ENCODE assay signal across 14 cellular contexts in the genomic region with DNA sequence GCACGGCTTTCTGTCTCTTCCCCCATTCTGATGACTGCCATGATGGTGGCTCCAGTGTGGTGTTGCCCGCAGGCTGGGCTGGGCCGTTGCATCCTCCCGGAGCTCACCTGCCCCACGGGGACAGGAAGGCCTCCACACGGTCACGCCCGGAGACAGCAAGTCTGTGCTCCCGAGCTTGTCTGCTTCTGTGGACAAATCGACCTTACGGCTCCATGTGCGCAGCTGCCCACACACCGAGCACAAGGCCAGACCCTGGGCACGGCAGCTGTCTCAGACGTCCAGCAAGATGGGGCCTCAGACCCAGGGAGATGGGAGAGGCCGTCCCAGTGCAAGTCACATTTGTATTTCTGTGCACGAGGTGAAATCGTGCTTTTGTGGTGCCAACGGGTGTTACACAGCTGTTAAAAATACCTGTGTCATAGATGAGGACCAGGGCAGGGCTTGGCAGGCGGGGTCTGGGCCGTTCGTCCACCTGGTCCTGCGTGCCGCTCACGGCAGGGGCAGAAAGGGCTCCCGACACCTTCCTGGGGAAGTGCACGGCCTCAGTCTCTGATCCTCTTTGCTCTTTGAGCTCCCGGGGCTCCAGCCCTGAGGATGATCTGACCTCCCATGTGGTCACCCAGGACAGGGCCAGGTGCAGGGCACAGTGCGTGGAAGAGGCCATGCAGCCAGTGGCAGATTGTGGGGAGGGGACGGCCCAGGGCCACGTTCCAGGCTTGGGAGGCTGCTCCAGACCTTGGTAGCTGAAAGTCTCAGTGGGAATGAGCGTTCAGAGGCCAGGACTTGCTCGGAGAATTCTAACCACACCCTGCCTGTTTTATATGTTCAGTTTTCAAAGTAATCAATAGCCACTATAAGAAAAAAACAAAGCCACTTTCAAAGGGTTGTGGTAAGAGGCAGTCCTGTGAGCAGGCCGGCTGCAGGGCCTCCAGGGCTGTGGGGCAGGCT. TPM values are rescaled to one million over a fixed set of nuclear protein-coding genes. Genes with fewer than 3 reads are reported as not detected.
DNase-seq lines count a peak whose midpoint lies in the region; ATAC-seq and TF ChIP-seq lines count a peak whose summit lies in the region.
"Had no signal": no experiment of that assay in that cellular context is flagged by ENCODE, and none has a peak within 500 bp of the region (broad histone marks: within the 10 kb centered on the region; RNA-seq: fewer than 3 reads in every experiment).

No MANE protein-coding gene starts in this region.

- H3K36me3 ChIP-seq in MG63 (peaks cover 91% of the 10 kb centered on the region), ovary (no peaks in the 10 kb centered on the region)

- intact Hi-C loops in ovary (cut with DNase I) = no loop called here

- CTCF ChIA-PET in AG04450 (lab: Charles Lee) = interaction anchor here (0.7 kb wide), 1 partner anchor 148 kb away, joined by 3 read pairs; no protein-coding TSS in a partner anchor

- TF ChIP-seq CTCF in AG04450 (IDR thresholded peaks at IDR 0.05; ENCODE audit: low read depth, low read length) = no peak
- no peak for TF ChIP-seq CTCF in glutamatergic neuron (IDR thresholded peaks at IDR 0.05; ENCODE audit: partially characterized antibody, unreplicated experiment)
- no peak for TF ChIP-seq CTCF in ovary (IDR thresholded peaks at IDR 0.05)

- H3K27ac ChIP-seq in AG04450 (ENCODE audit: low read depth, low read length) (peak overlapping the region; percentile 47), ovary (peak overlapping the region; percentile 17 to 18)
- H3K27ac ChIP-seq: KMS-11 had no signal

- WGBS in ovary, 3 donors = 75 to 80% (median 78%) methylated on average over 34 of the region's 34 CpGs

- H3K27ac Mint-ChIP-seq in glutamatergic neuron (ENCODE audit: unreplicated experiment) = peak overlapping the region; percentile 64
- H3K27ac Mint-ChIP-seq in stimulated activated naive B cell treated with anti-CD40 and anti-IgM and Interleukin-4, amounts not matched to agents 10 μg/mL and 1 μg/mL and 100 μg/mL, for 72 hours = no peak overlapping the region
- H3K27ac Mint-ChIP-seq in T-helper 2 cell treated with Interferon-gamma antibody and Interleukin-4, amounts not matched to agents 5 μg/mL and 100 μg/mL, for 36 hours = no peak overlapping the region
- H3K27ac Mint-ChIP-seq: CD4-positive, alpha-beta memory T cell; memory B cell had no signal

- ATAC-seq in stimulated activated naive B cell treated with anti-CD40 and anti-IgM and Interleukin-4, amounts not matched to agents 10 μg/mL and 1 μg/mL and 100 μg/mL, for 72 hours (replicated peaks) = no peak
- ATAC-seq in HG02870 (IDR thresholded peaks at IDR 0.05; ENCODE audit: unreplicated experiment) = no peak
- no peak for ATAC-seq in HG02623 (IDR thresholded peaks at IDR 0.05; ENCODE audit: unreplicated experiment)
- ATAC-seq: stimulated activated naive CD8-positive, alpha-beta T cell treated with anti-CD3 and anti-CD28 coated beads, Interleukin-15, amount 100 ng/mL, for 72 hours had no signal

- H3K4me3 ChIP-seq in AG04450 (ENCODE audit: low read depth, low read length) (no peak overlapping the region), MG63 (no peak overlapping the region), ovary (no peak overlapping the region)

- H3K27me3 Mint-ChIP-seq in glutamatergic neuron (ENCODE audit: unreplicated experiment) = peaks cover 10% of the 10 kb centered on the region
- no peaks in the 10 kb centered on the region for H3K27me3 Mint-ChIP-seq in stimulated activated naive B cell treated with anti-CD40 and anti-IgM and Interleukin-4, amounts not matched to agents 10 μg/mL and 1 μg/mL and 100 μg/mL, for 72 hours
- no peaks in the 10 kb centered on the region for H3K27me3 Mint-ChIP-seq in T-helper 2 cell treated with Interferon-gamma antibody and Interleukin-4, amounts not matched to agents 5 μg/mL and 100 μg/mL, for 36 hours (ENCODE audit: low read depth)
- H3K27me3 Mint-ChIP-seq: CD4-positive, alpha-beta memory T cell; stimulated activated naive CD8-positive, alpha-beta T cell treated with anti-CD3 and anti-CD28 coated beads, Interleukin-15, amount 100 ng/mL, for 72 hours had no signal

- H3K27me3 ChIP-seq in AG04450 (ENCODE audit: control insufficient read depth, insufficient read depth, low read length) (no peaks in the 10 kb centered on the region), MG63 (no peaks in the 10 kb centered on the region), ovary (no peaks in the 10 kb centered on the region)

- H3K4me1 ChIP-seq in ovary (ENCODE audit: insufficient read depth) = no peaks in the 10 kb centered on the region

- no peak overlapping the region for H3K4me3 Mint-ChIP-seq in glutamatergic neuron (ENCODE audit: unreplicated experiment)
- H3K4me3 Mint-ChIP-seq in stimulated activated naive B cell treated with anti-CD40 and anti-IgM and Interleukin-4, amounts not matched to agents 10 μg/mL and 1 μg/mL and 100 μg/mL, for 72 hours = no peak overlapping the region
- no peak overlapping the region for H3K4me3 Mint-ChIP-seq in T-helper 2 cell treated with Interferon-gamma antibody and Interleukin-4, amounts not matched to agents 5 μg/mL and 100 μg/mL, for 36 hours
- H3K4me3 Mint-ChIP-seq: CD4-positive, alpha-beta memory T cell; memory B cell; stimulated activated naive CD8-positive, alpha-beta T cell treated with anti-CD3 and anti-CD28 coated beads, Interleukin-15, amount 100 ng/mL, for 72 hours had no signal

- H3K9me3 ChIP-seq in AG04450 (ENCODE audit: control insufficient read depth, insufficient read depth, low read length) (peaks cover 14% of the 10 kb centered on the region; the same call in 1 of the 2 replicates), MG63 (no peaks in the 10 kb centered on the region), ovary (no peaks in the 10 kb centered on the region)

- DNase-seq in AG04450 (ENCODE audit: low read depth, low spot score) (no peak), MG63 (peak; percentile 0), glutamatergic neuron (peak; percentile 24), ovary (peak in 3 of 5 donors; percentile 21 to 43 (median 24))
- no peak for DNase-seq in stimulated activated naive B cell treated with anti-CD40 and anti-IgM and Interleukin-4, amounts not matched to agents 10 μg/mL and 1 μg/mL and 100 μg/mL, for 72 hours
- no peak for DNase-seq in T-helper 2 cell treated with Interferon-gamma antibody and Interleukin-4, amounts not matched to agents 5 μg/mL and 100 μg/mL, for 36 hours (ENCODE audit: low spot score)
- DNase-seq: NCI-H1930; stimulated activated CD4-positive, alpha-beta T cell treated with anti-CD3 and anti-CD28 coated beads, Interleukin-4, amount 100 ng/mL, for 4 hours had no signal

- H3K36me3 Mint-ChIP-seq in glutamatergic neuron (ENCODE audit: unreplicated experiment) = peaks cover 5% of the 10 kb centered on the region
- peaks cover 0 to 4% of the 10 kb centered on the region in 2 donors for H3K36me3 Mint-ChIP-seq in stimulated activated naive B cell treated with anti-CD40 and anti-IgM and Interleukin-4, amounts not matched to agents 10 μg/mL and 1 μg/mL and 100 μg/mL, for 72 hours
- H3K36me3 Mint-ChIP-seq in T-helper 2 cell treated with Interferon-gamma antibody and Interleukin-4, amounts not matched to agents 5 μg/mL and 100 μg/mL, for 36 hours (ENCODE audit: low read depth) = no peaks in the 10 kb centered on the region
- H3K36me3 Mint-ChIP-seq: CD4-positive, alpha-beta memory T cell; memory B cell had no signal

- TF ChIP-seq POLR2A in ovary (IDR thresholded peaks at IDR 0.05) = no peak

- peaks cover 7% of the 10 kb centered on the region for H3K4me1 Mint-ChIP-seq in glutamatergic neuron (ENCODE audit: low read depth, unreplicated experiment)
- H3K4me1 Mint-ChIP-seq in stimulated activated naive B cell treated with anti-CD40 and anti-IgM and Interleukin-4, amounts not matched to agents 10 μg/mL and 1 μg/mL and 100 μg/mL, for 72 hours = peaks cover 0 to 2% of the 10 kb centered on the region in 2 donors
- no peaks in the 10 kb centered on the region for H3K4me1 Mint-ChIP-seq in T-helper 2 cell treated with Interferon-gamma antibody and Interleukin-4, amounts not matched to agents 5 μg/mL and 100 μg/mL, for 36 hours (ENCODE audit: low read depth)
- H3K4me1 Mint-ChIP-seq: CD4-positive, alpha-beta memory T cell; memory B cell had no signal

- peaks cover 2% of the 10 kb centered on the region for H3K9me3 Mint-ChIP-seq in glutamatergic neuron (ENCODE audit: unreplicated experiment)
- peaks cover 3 to 5% of the 10 kb centered on the region in 2 donors for H3K9me3 Mint-ChIP-seq in stimulated activated naive B cell treated with anti-CD40 and anti-IgM and Interleukin-4, amounts not matched to agents 10 μg/mL and 1 μg/mL and 100 μg/mL, for 72 hours
- no peaks in the 10 kb centered on the region for H3K9me3 Mint-ChIP-seq in T-helper 2 cell treated with Interferon-gamma antibody and Interleukin-4, amounts not matched to agents 5 μg/mL and 100 μg/mL, for 36 hours
- H3K9me3 Mint-ChIP-seq: CD4-positive, alpha-beta memory T cell; stimulated activated naive CD8-positive, alpha-beta T cell treated with anti-CD3 and anti-CD28 coated beads, Interleukin-15, amount 100 ng/mL, for 72 hours had no signal

- TF ChIP-seq EP300 in ovary (IDR thresholded peaks at IDR 0.05) = no peak

- POLR2A ChIA-PET in AG04450 (lab: Yijun Ruan, JAX) = interaction anchor here (0.8 to 2.5 kb wide), 4 partner anchors 9 to 148 kb away, joined by 3 to 10 read pairs (median 3); a partner anchor contains a TSS

RNA-seq across cellular contexts. Expression of a gene that starts 13.4 kb away (rescaled TPM):
- polyA plus RNA-seq in AG04450 (2011; rRNA removed) = 493 and 591 TPM in 2 replicates
- polyA minus RNA-seq in AG04450 (2011; rRNA and poly(A)+ RNA removed) = 196 and 210 TPM in 2 replicates
- 817 and 868 TPM in 2 replicates for total RNA-seq in MG63 (2014; rRNA removed; shearing (Covaris generic); ENCODE audit: low replicate concordance)
- 407 TPM for total RNA-seq in glutamatergic neuron (ENCODE audit: unreplicated experiment)
- total RNA-seq in ovary = 100 to 1,000 TPM; 389 to 779 (median 731) TPM
- polyA plus RNA-seq in ovary = 100 to 1,000 TPM; 112 to 905 TPM

Comparison
In these comparisons a context has a peak if more than half of its experiments do, and no peak if none do; other contexts are left out.
1. DNase-seq: peak in MG63 (single experiment), glutamatergic neuron (single experiment) and ovary (3 of 5); none in AG04450 (single experiment), stimulated activated naive B cell treated with anti-CD40 and anti-IgM and Interleukin-4, amounts not matched to agents 10 μg/mL and 1 μg/mL and 100 μg/mL, for 72 hours (single experiment) and T-helper 2 cell treated with Interferon-gamma antibody and Interleukin-4, amounts not matched to agents 5 μg/mL and 100 μg/mL, for 36 hours (single experiment).